In the genomic region with DNA sequence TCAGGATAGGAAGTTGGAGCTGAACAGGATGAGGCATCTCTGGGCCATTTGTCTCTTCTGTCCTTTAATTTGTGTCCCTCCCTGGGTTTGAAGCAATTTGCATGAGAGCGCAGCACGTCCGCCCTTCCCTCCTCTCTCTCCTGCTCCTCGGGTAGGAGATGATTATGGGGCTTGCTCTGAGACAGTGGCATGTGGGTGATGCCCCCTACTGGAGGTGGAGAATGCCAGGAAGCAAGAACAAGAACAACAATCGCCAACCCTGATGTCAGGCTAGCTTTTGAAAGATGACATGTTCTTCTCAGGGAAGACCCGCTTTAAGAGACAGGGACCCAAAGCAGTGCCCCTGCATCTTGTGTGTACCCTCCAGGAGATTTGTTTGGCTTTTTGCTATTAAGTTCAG, we compare ENCODE assay signal across 8 cellular contexts.
DNase-seq lines count a peak whose midpoint lies in the region; ATAC-seq and TF ChIP-seq lines count a peak whose summit lies in the region.

No MANE protein-coding gene starts in this region.

- H3K4me3 ChIP-seq in heart left ventricle (no peak overlapping the region), tibial artery (no peak overlapping the region)

- peak in 1 of 4 donors; percentile 36 for ATAC-seq in heart left ventricle
- no peak for ATAC-seq in Right ventricle myocardium inferior
- ATAC-seq in HG03159 (IDR thresholded peaks at IDR 0.05; ENCODE audit: unreplicated experiment), result no peak
- no peak for ATAC-seq in GM21360 (IDR thresholded peaks at IDR 0.05; ENCODE audit: unreplicated experiment)

- H3K9me3 ChIP-seq in heart left ventricle (peaks cover 0 to 5% (median 0%) of the 10 kb centered on the region in 12 donors), tibial artery (no peaks in the 10 kb centered on the region)

- 61 to 66% (median 65%) methylated on average over 6 of the region's 6 CpGs for WGBS in heart left ventricle, 4 donors

- H3K36me3 ChIP-seq in heart left ventricle (no peaks in the 10 kb centered on the region), tibial artery (no peaks in the 10 kb centered on the region)

- H3K27me3 ChIP-seq in heart left ventricle, result peaks cover 0 to 6% (median 0%) of the 10 kb centered on the region in 9 donors
- no peaks in the 10 kb centered on the region for H3K27me3 ChIP-seq in tibial artery

- TF ChIP-seq POLR2A in heart left ventricle (IDR thresholded peaks at IDR 0.05), result no peak

- peaks cover 0 to 4% (median 0%) of the 10 kb centered on the region in 12 donors for H3K4me1 ChIP-seq in heart left ventricle
- no peaks in the 10 kb centered on the region for H3K4me1 ChIP-seq in tibial artery

- intact Hi-C loops in heart left ventricle (cut with DNase I) (no loop called here), Right ventricle myocardium inferior (cut with DNase I) (no loop called here), tibial artery (cut with DNase I; ENCODE audit: low total_unique reads) (no loop called here)

- H3K27ac ChIP-seq in heart left ventricle (no peak overlapping the region), tibial artery (no peak overlapping the region)

- TF ChIP-seq CTCF in heart left ventricle (IDR thresholded peaks at IDR 0.05) (peak in 9 of 12 donors; percentile 10 to 38 (median 30)), tibial artery (IDR thresholded peaks at IDR 0.05) (peak; percentile 15 to 18)

- no peak for DNase-seq in heart left ventricle
- DNase-seq in Right ventricle myocardium inferior (ENCODE audit: missing footprints), result no peak
- peak; percentile 7 for DNase-seq in NCI-H460 (ENCODE audit: extremely low read depth, low read depth)
- DNase-seq in dermis blood vessel endothelial cell, result peak; percentile 53
- DNase-seq in tibial artery, result no peak
- DNase-seq in effector CD4-positive, alpha-beta T cell, result no peak

Comparison
In these comparisons a context has a peak if more than half of its experiments do, and no peak if none do; other contexts are left out.
1. DNase-seq: peak in NCI-H460 (single experiment) and dermis blood vessel endothelial cell (single experiment); none in heart left ventricle (0 of 5), Right ventricle myocardium inferior (single experiment), tibial artery (0 of 2) and effector CD4-positive, alpha-beta T cell (single experiment).